1 cellular context compared by ENCODE assay signal in the genomic region with DNA sequence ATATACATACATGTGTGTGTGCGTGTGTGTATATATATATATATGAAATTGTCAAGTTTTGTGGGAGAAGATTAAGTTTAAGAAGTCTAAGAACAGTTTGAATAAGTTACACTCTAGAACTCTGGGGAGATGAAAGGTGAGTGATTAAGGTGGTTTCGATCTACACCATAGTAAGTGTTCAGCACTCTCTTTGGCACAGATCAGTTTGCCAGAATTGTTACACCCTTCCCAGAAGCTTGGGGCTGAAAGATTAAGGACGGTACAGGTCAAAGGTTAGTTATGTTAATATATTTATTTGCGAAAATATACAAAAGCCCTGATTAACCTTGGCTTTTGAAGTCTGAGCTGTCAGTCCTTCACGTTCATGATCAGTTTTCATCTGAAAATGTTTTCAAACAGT.
TF ChIP-seq lines count a peak whose summit lies in the region.

No MANE protein-coding gene starts in this region.

TF ChIP-seq in GM23338, 12 proteins besides CTCF, POLR2A, EP300 and RAD21 (continued from another document):
- TF ChIP-seq, protein P1, sequence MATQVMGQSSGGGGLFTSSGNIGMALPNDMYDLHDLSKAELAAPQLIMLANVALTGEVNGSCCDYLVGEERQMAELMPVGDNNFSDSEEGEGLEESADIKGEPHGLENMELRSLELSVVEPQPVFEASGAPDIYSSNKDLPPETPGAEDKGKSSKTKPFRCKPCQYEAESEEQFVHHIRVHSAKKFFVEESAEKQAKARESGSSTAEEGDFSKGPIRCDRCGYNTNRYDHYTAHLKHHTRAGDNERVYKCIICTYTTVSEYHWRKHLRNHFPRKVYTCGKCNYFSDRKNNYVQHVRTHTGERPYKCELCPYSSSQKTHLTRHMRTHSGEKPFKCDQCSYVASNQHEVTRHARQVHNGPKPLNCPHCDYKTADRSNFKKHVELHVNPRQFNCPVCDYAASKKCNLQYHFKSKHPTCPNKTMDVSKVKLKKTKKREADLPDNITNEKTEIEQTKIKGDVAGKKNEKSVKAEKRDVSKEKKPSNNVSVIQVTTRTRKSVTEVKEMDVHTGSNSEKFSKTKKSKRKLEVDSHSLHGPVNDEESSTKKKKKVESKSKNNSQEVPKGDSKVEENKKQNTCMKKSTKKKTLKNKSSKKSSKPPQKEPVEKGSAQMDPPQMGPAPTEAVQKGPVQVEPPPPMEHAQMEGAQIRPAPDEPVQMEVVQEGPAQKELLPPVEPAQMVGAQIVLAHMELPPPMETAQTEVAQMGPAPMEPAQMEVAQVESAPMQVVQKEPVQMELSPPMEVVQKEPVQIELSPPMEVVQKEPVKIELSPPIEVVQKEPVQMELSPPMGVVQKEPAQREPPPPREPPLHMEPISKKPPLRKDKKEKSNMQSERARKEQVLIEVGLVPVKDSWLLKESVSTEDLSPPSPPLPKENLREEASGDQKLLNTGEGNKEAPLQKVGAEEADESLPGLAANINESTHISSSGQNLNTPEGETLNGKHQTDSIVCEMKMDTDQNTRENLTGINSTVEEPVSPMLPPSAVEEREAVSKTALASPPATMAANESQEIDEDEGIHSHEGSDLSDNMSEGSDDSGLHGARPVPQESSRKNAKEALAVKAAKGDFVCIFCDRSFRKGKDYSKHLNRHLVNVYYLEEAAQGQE (IDR thresholded peaks at IDR 0.05; ENCODE audit: unreplicated experiment) = no peak
- no peak for TF ChIP-seq EZH2phosphoT487 (IDR thresholded peaks at IDR 0.05; ENCODE audit: unreplicated experiment)
- TF ChIP-seq, protein P2, sequence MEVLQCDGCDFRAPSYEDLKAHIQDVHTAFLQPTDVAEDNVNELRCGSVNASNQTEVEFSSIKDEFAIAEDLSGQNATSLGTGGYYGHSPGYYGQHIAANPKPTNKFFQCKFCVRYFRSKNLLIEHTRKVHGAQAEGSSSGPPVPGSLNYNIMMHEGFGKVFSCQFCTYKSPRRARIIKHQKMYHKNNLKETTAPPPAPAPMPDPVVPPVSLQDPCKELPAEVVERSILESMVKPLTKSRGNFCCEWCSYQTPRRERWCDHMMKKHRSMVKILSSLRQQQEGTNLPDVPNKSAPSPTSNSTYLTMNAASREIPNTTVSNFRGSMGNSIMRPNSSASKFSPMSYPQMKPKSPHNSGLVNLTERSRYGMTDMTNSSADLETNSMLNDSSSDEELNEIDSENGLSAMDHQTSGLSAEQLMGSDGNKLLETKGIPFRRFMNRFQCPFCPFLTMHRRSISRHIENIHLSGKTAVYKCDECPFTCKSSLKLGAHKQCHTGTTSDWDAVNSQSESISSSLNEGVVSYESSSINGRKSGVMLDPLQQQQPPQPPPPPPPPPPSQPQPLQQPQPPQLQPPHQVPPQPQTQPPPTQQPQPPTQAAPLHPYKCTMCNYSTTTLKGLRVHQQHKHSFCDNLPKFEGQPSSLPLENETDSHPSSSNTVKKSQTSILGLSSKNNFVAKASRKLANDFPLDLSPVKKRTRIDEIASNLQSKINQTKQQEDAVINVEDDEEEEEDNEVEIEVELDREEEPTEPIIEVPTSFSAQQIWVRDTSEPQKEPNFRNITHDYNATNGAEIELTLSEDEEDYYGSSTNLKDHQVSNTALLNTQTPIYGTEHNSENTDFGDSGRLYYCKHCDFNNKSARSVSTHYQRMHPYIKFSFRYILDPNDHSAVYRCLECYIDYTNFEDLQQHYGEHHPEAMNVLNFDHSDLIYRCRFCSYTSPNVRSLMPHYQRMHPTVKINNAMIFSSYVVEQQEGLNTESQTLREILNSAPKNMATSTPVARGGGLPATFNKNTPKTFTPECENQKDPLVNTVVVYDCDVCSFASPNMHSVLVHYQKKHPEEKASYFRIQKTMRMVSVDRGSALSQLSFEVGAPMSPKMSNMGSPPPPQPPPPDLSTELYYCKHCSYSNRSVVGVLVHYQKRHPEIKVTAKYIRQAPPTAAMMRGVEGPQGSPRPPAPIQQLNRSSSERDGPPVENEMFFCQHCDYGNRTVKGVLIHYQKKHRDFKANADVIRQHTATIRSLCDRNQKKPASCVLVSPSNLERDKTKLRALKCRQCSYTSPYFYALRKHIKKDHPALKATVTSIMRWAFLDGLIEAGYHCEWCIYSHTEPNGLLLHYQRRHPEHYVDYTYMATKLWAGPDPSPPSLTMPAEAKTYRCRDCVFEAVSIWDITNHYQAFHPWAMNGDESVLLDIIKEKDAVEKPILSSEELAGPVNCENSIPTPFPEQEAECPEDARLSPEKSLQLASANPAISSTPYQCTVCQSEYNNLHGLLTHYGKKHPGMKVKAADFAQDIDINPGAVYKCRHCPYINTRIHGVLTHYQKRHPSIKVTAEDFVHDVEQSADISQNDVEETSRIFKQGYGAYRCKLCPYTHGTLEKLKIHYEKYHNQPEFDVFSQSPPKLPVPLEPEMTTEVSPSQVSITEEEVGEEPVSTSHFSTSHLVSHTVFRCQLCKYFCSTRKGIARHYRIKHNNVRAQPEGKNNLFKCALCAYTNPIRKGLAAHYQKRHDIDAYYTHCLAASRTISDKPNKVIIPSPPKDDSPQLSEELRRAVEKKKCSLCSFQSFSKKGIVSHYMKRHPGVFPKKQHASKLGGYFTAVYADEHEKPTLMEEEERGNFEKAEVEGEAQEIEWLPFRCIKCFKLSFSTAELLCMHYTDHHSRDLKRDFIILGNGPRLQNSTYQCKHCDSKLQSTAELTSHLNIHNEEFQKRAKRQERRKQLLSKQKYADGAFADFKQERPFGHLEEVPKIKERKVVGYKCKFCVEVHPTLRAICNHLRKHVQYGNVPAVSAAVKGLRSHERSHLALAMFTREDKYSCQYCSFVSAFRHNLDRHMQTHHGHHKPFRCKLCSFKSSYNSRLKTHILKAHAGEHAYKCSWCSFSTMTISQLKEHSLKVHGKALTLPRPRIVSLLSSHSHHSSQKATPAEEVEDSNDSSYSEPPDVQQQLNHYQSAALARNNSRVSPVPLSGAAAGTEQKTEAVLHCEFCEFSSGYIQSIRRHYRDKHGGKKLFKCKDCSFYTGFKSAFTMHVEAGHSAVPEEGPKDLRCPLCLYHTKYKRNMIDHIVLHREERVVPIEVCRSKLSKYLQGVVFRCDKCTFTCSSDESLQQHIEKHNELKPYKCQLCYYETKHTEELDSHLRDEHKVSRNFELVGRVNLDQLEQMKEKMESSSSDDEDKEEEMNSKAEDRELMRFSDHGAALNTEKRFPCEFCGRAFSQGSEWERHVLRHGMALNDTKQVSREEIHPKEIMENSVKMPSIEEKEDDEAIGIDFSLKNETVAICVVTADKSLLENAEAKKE (CRISPR knock-in tag; IDR thresholded peaks at IDR 0.05) = no peak
- TF ChIP-seq CREB1 (CRISPR knock-in tag; IDR thresholded peaks at IDR 0.05; ENCODE audit: low read depth) = no peak
- TF ChIP-seq ZNF114 (CRISPR knock-in tag; IDR thresholded peaks at IDR 0.05) = no peak
- TF ChIP-seq, protein P3, sequence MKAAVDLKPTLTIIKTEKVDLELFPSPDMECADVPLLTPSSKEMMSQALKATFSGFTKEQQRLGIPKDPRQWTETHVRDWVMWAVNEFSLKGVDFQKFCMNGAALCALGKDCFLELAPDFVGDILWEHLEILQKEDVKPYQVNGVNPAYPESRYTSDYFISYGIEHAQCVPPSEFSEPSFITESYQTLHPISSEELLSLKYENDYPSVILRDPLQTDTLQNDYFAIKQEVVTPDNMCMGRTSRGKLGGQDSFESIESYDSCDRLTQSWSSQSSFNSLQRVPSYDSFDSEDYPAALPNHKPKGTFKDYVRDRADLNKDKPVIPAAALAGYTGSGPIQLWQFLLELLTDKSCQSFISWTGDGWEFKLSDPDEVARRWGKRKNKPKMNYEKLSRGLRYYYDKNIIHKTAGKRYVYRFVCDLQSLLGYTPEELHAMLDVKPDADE (IDR thresholded peaks at IDR 0.05) = no peak
- TF ChIP-seq EZH2 (IDR thresholded peaks at IDR 0.05; ENCODE audit: low read depth, unreplicated experiment) = no peak
- TF ChIP-seq NANOG (IDR thresholded peaks at IDR 0.05; ENCODE audit: borderline replicate concordance) = no peak
- no peak for TF ChIP-seq STAT1 (IDR thresholded peaks at IDR 0.05; ENCODE audit: unreplicated experiment)
- no peak for TF ChIP-seq POLR2AphosphoS5 (IDR thresholded peaks at IDR 0.05; ENCODE audit: low read depth)
- no peak for TF ChIP-seq JUNB (IDR thresholded peaks at IDR 0.05; ENCODE audit: unreplicated experiment)
